In genomic region chr6:135182993-135183531, GRCh38 we compare ENCODE assay signal across 1 cellular context.
A peak's percentile ranks its signal among the peaks of the same experiment; 100 is the strongest.
TF ChIP-seq lines count a peak whose summit lies in the region.

No MANE protein-coding gene starts in this region.

TF ChIP-seq in K562, 482 proteins besides CTCF, POLR2A, EP300 and RAD21 (continued from another document and continues in another):
- TF ChIP-seq KDM5B (IDR thresholded peaks at IDR 0.05; ENCODE audit: insufficient replicate concordance, low read depth, low read length) (peak; percentile 42), RFX1 (IDR thresholded peaks at IDR 0.05) (no peak), ETV5 (CRISPR knock-in tag; IDR thresholded peaks at IDR 0.05; ENCODE audit: low read depth) (0 out of 2 replicates have a peak, but pooled peaks have one; percentile 24), CXXC5 (CRISPR knock-in tag; IDR thresholded peaks at IDR 0.05) (peak; percentile 46), PCBP1 (IDR thresholded peaks at IDR 0.05; ENCODE audit: low read depth, low read length, poor library complexity, severe bottlenecking) (peak; percentile 71), SRF (CRISPR knock-in tag; IDR thresholded peaks at IDR 0.05) (no peak), ZNF384 (IDR thresholded peaks at IDR 0.05; ENCODE audit: low read depth, low read length) (peak; percentile 74), TSC22D4 (tag; IDR thresholded peaks at IDR 0.05) (no peak), ATF1 (CRISPR knock-in tag; IDR thresholded peaks at IDR 0.05) (no peak), ATF1 (tag; IDR thresholded peaks at IDR 0.05) (no peak), ZNF280A (IDR thresholded peaks at IDR 0.05; ENCODE audit: low read depth, partially characterized antibody) (no peak), CCNT2 (IDR thresholded peaks at IDR 0.05; ENCODE audit: borderline replicate concordance, extremely low read depth, insufficient read length, low read depth, low read length) (peak; percentile 85), VEZF1 (CRISPR knock-in tag; IDR thresholded peaks at IDR 0.05) (peak; percentile 78), ZNF507 (tag; conservative IDR thresholded peaks at IDR 0.05) (no peak), PBX2 (CRISPR knock-in tag; IDR thresholded peaks at IDR 0.05; ENCODE audit: low read depth) (no peak), PBX2 (tag; conservative IDR thresholded peaks at IDR 0.05; ENCODE audit: low read depth) (no peak), MAZ (CRISPR knock-in tag; conservative IDR thresholded peaks at IDR 0.05 in 1 of 2, IDR thresholded peaks at IDR 0.05 in 1 of 2) (peak in 1 of 2 experiments; percentile 43; a peak in 1 of 4 replicates), NRF1 (conservative IDR thresholded peaks at IDR 0.05 in 1 of 2, IDR thresholded peaks at IDR 0.05 in 1 of 2) (peak; percentile 77 to 81), TBP (optimal IDR thresholded peaks at IDR 0.05; ENCODE audit: low read depth, low read length) (peak; percentile 26), CHD1 (IDR thresholded peaks at IDR 0.05; ENCODE audit: low read length) (no peak), SPI1 (IDR thresholded peaks at IDR 0.05; ENCODE audit: borderline replicate concordance, low read depth, low read length) (peak; percentile 72), SIN3A (IDR thresholded peaks at IDR 0.05; ENCODE audit: borderline replicate concordance in 2 of 2, control insufficient read depth in 1 of 2, low read depth in 2 of 2, low read length in 2 of 2) (peak in 1 of 2 experiments; percentile 76; a peak in 1 of 4 replicates), PHF21A (IDR thresholded peaks at IDR 0.05; ENCODE audit: borderline replicate concordance, low read depth) (no peak), ZNF165 (CRISPR knock-in tag; IDR thresholded peaks at IDR 0.05; ENCODE audit: borderline replicate concordance) (no peak), CTBP1 (IDR thresholded peaks at IDR 0.05; ENCODE audit: borderline replicate concordance) (0 out of 2 replicates have a peak, but pooled peaks have one; percentile 12), ETV1 (tag; conservative IDR thresholded peaks at IDR 0.05; ENCODE audit: low read depth) (0 out of 2 replicates have a peak, but pooled peaks have one; percentile 8), ZNF644 (tag; IDR thresholded peaks at IDR 0.05; ENCODE audit: low read depth) (no peak), NR2C2 (CRISPR knock-in tag; IDR thresholded peaks at IDR 0.05) (no peak), NR2C2 (tag; IDR thresholded peaks at IDR 0.05) (no peak), ID3 (CRISPR knock-in tag; IDR thresholded peaks at IDR 0.05) (no peak), ID3 (tag; IDR thresholded peaks at IDR 0.05) (no peak), YY1 (IDR thresholded peaks at IDR 0.05; ENCODE audit: borderline replicate concordance in 1 of 3, control insufficient read depth in 1 of 3, extremely low read depth in 1 of 3, insufficient read depth in 3 of 3, insufficient read length in 1 of 3, insufficient replicate concordance in 2 of 3, low read depth in 1 of 3, low read length in 2 of 3) (peak in 1 of 3 experiments; percentile 30), NFATC3 (IDR thresholded peaks at IDR 0.05) (no peak), PREB (CRISPR knock-in tag; IDR thresholded peaks at IDR 0.05) (no peak), CBX1 (IDR thresholded peaks at IDR 0.05; ENCODE audit: low read depth) (no peak; the same call in 1 of the 2 replicates), C11orf30 (IDR thresholded peaks at IDR 0.05; ENCODE audit: low read depth) (peak; percentile 66), POLR3G (IDR thresholded peaks at IDR 0.05; ENCODE audit: extremely low read depth, insufficient read length, insufficient replicate concordance) (no peak), ZBTB7A (IDR thresholded peaks at IDR 0.05; ENCODE audit: borderline replicate concordance, control insufficient read depth, low read depth, low read length) (peak; percentile 62; the same call in 1 of the 2 replicates), ZNF79 (CRISPR knock-in tag; IDR thresholded peaks at IDR 0.05; ENCODE audit: low read depth) (no peak), EGR1 (conservative IDR thresholded peaks at IDR 0.05) (peak; percentile 54), UBTF (IDR thresholded peaks at IDR 0.05; ENCODE audit: borderline replicate concordance in 1 of 2, low read depth in 2 of 2, low read length in 2 of 2) (peak; percentile 22 to 72; a peak in 2 of 4 replicates), ZNF316 (IDR thresholded peaks at IDR 0.05) (peak; percentile 87), POLR2G (IDR thresholded peaks at IDR 0.05; ENCODE audit: low read depth, low read length) (peak; percentile 57; the same call in 1 of the 2 replicates), RNF219 (CRISPR knock-in tag; IDR thresholded peaks at IDR 0.05) (no peak), LEF1 (IDR thresholded peaks at IDR 0.05) (no peak), ZBTB12 (CRISPR knock-in tag; IDR thresholded peaks at IDR 0.05) (no peak), ZFP1 (CRISPR knock-in tag; IDR thresholded peaks at IDR 0.05) (no peak), SAP30 (IDR thresholded peaks at IDR 0.05; ENCODE audit: borderline replicate concordance, insufficient read depth, low read depth, low read length, poor library complexity, severe bottlenecking) (peak; percentile 54), ZNF76 (CRISPR knock-in tag; IDR thresholded peaks at IDR 0.05; ENCODE audit: borderline replicate concordance) (no peak), ZBTB1 (CRISPR knock-in tag; IDR thresholded peaks at IDR 0.05; ENCODE audit: borderline replicate concordance, low read depth) (no peak), ZFPM2 (CRISPR knock-in tag; IDR thresholded peaks at IDR 0.05) (no peak), ELK1 (CRISPR knock-in tag; IDR thresholded peaks at IDR 0.05) (no peak)
